10 cellular contexts compared by ENCODE assay signal in genomic region chr7:1040790-1041189, GRCh38. TPM values are rescaled to one million over a fixed set of nuclear protein-coding genes. Genes with fewer than 3 reads are reported as not detected.
DNase-seq lines count a peak whose midpoint lies in the region; ATAC-seq and TF ChIP-seq lines count a peak whose summit lies in the region.
"Had no signal": no experiment of that assay in that cellular context is flagged by ENCODE, and none has a peak within 500 bp of the region (broad histone marks: within the 10 kb centered on the region; RNA-seq: fewer than 3 reads in every experiment).

No MANE protein-coding gene starts in this region.

- DNase-seq in Right ventricle myocardium inferior (ENCODE audit: missing footprints) (peak; percentile 59), left ventricle myocardium inferior (no peak), SK-N-SH (peak; percentile 91), inferior parietal cortex (ENCODE audit: extremely low spot score) (peak; percentile 35), tibial nerve (ENCODE audit: low spot score in 2 of 2) (no peak), NOMO-1 treated with DMSO at 0.1 percent for 48 hours (lab: John Stamatoyannopoulos, UW; ENCODE audit: unreplicated experiment) (no peak)
- DNase-seq: activated naive CD4-positive, alpha-beta T cell treated with anti-CD3 and anti-CD28 coated beads, Interleukin-2, amount 10 ng/mL, durations not matched to agents 7 days and 5 days had no signal

- no peak for TF ChIP-seq RAD21 in SK-N-SH (IDR thresholded peaks at IDR 0.05; ENCODE audit: low read length)

- TF ChIP-seq CTCF in left ventricle myocardium inferior (IDR thresholded peaks at IDR 0.05; ENCODE audit: borderline replicate concordance) (no peak), SK-N-SH (IDR thresholded peaks at IDR 0.05) (no peak), tibial nerve (IDR thresholded peaks at IDR 0.05) (no peak)

- no peak overlapping the region for H3K9ac ChIP-seq in SK-N-SH

- TF ChIP-seq EP300 in SK-N-SH (IDR thresholded peaks at IDR 0.05; ENCODE audit: borderline replicate concordance in 1 of 2, low read depth in 1 of 2, low read length in 1 of 2): no peak; a peak in 1 of 4 replicates
- no peak for TF ChIP-seq EP300 in tibial nerve (IDR thresholded peaks at IDR 0.05)

- CTCF ChIA-PET in SK-N-SH (lab: Yijun Ruan, JAX): interaction anchor here (1.0 to 27.8 kb wide), 5 partner anchors 12 to 46 kb away, joined by 3 to 756 read pairs (median 8); no protein-coding TSS in a partner anchor

- H3K36me3 ChIP-seq in left ventricle myocardium inferior: no peaks in the 10 kb centered on the region
- peaks cover 0 to 2% of the 10 kb centered on the region in 2 experiments for H3K36me3 ChIP-seq in SK-N-SH (replicated peaks in 1 of 2; ENCODE audit: control insufficient read depth in 1 of 2, insufficient read depth in 2 of 2, low read length in 1 of 2)
- H3K36me3 ChIP-seq in tibial nerve: peaks cover 0 to 3% (median 0%) of the 10 kb centered on the region in 3 donors
- H3K36me3 ChIP-seq: left lung had no signal

- H3K4me3 ChIP-seq in left ventricle myocardium inferior (no peak overlapping the region), SK-N-SH (ENCODE audit: low read depth in 2 of 2, low read length in 1 of 2) (no peak overlapping the region), tibial nerve (no peak overlapping the region)
- H3K4me3 ChIP-seq: left lung had no signal

- H4K20me1 ChIP-seq in SK-N-SH (ENCODE audit: insufficient read depth): peaks cover 17% of the 10 kb centered on the region

- POLR2A ChIA-PET in SK-N-SH (lab: Yijun Ruan, JAX): interaction anchor here (0.6 to 1.5 kb wide), 3 partner anchors 11 to 820 kb away, joined by 3 to 6 read pairs (median 4); no protein-coding TSS in a partner anchor

- intact Hi-C loops in Right ventricle myocardium inferior (cut with DNase I): no loop called here
- intact Hi-C loops in left ventricle myocardium inferior (cut with micrococcal nuclease): no loop called here

- no peaks in the 10 kb centered on the region for H3K9me2 ChIP-seq in SK-N-SH

- 35% methylated on average over 16 of the region's 16 CpGs for WGBS in SK-N-SH (ENCODE audit: low lambda C conversion rate)
- 27 to 37% methylated on average over 16 of the region's 16 CpGs for WGBS in tibial nerve, 2 donors

- no peak for TF ChIP-seq POLR2A in tibial nerve (IDR thresholded peaks at IDR 0.05)

- H3K9me3 ChIP-seq in left ventricle myocardium inferior (replicated peaks) (no peaks in the 10 kb centered on the region), SK-N-SH (no peaks in the 10 kb centered on the region), tibial nerve (no peaks in the 10 kb centered on the region)
- H3K9me3 ChIP-seq: left lung had no signal

- H3K4me1 ChIP-seq in left ventricle myocardium inferior (peaks cover 45% of the 10 kb centered on the region), SK-N-SH (ENCODE audit: control insufficient read depth in 1 of 2, insufficient read depth in 2 of 2, low read depth in 1 of 2, low read length in 1 of 2) (peaks cover 16 to 48% of the 10 kb centered on the region in 2 experiments), tibial nerve (peaks cover 0 to 49% (median 25%) of the 10 kb centered on the region in 4 donors)

- no peak overlapping the region for H3K27ac ChIP-seq in left ventricle myocardium inferior (replicated peaks)
- H3K27ac ChIP-seq in SK-N-SH (ENCODE audit: low read depth in 2 of 2, low read length in 1 of 2): peak overlapping the region in 1 of 2 experiments; percentile 71; a peak in 2 of 4 replicates
- H3K27ac ChIP-seq in tibial nerve: peak overlapping the region in 3 of 4 donors; percentile 16 to 96 (median 46)
- H3K27ac ChIP-seq: left lung had no signal

- ATAC-seq in Right ventricle myocardium inferior: no peak
- ATAC-seq in HG03460 (IDR thresholded peaks at IDR 0.05; ENCODE audit: unreplicated experiment): no peak
- no peak for ATAC-seq in GM19455 (IDR thresholded peaks at IDR 0.05; ENCODE audit: unreplicated experiment)
- ATAC-seq: left lung had no signal

- no peaks in the 10 kb centered on the region; the same call in none of the 2 replicates for H3K79me2 ChIP-seq in SK-N-SH (ENCODE audit: insufficient read depth)

- H2AFZ ChIP-seq in SK-N-SH (ENCODE audit: low read depth): no peak overlapping the region

- peaks cover 21% of the 10 kb centered on the region for H3F3A ChIP-seq in SK-N-SH (replicated peaks; ENCODE audit: insufficient read depth)

- peak overlapping the region; percentile 53; the same call in 1 of the 2 replicates for H3K4me2 ChIP-seq in SK-N-SH

- H3K27me3 ChIP-seq in left ventricle myocardium inferior (ENCODE audit: low read depth) (no peaks in the 10 kb centered on the region), SK-N-SH (ENCODE audit: insufficient read depth) (no peaks in the 10 kb centered on the region), tibial nerve (no peaks in the 10 kb centered on the region)

TF ChIP-seq in SK-N-SH, 30 proteins besides CTCF, POLR2A, EP300 and RAD21:
- no peak for TF ChIP-seq USF2 (IDR thresholded peaks at IDR 0.05; ENCODE audit: borderline replicate concordance, low read depth, low read length)
- TF ChIP-seq MXI1 (IDR thresholded peaks at IDR 0.05; ENCODE audit: low read depth, low read length): peak; percentile 93
- peak; percentile 45; the same call in 1 of the 2 replicates for TF ChIP-seq RCOR1 (IDR thresholded peaks at IDR 0.05; ENCODE audit: low read length)
- peak; percentile 41 for TF ChIP-seq CHD2 (IDR thresholded peaks at IDR 0.05; ENCODE audit: low read length, partially characterized antibody)

RNA-seq across cellular contexts. Expression of gene GPR146, which starts 3.6 kb away (rescaled TPM):
- total RNA-seq in Right ventricle myocardium inferior (30.6 TPM), left ventricle myocardium inferior (29.8 TPM), tibial nerve (10 to 100 TPM; 27.8 to 91.8 (median 59.1) TPM)
- polyA plus RNA-seq in SK-N-SH (2012; rRNA removed): 1.4 and 2.0 TPM in 2 replicates
- 0.95 and 1.3 TPM in 2 replicates for polyA plus RNA-seq in SK-N-SH (2012; cell fraction: cytosol; rRNA removed)
- polyA plus RNA-seq in SK-N-SH (2012; cell fraction: nucleus; rRNA removed): 1.5 and 2.0 TPM in 2 replicates

RNA-seq across cellular contexts. Expression of gene GPER1, which starts 47.1 kb away (rescaled TPM):
- 3.6 TPM for total RNA-seq in Right ventricle myocardium inferior
- total RNA-seq in left ventricle myocardium inferior: 3.0 TPM
- polyA plus RNA-seq in SK-N-SH (2012; rRNA removed): 4.0 and 6.4 TPM in 2 replicates
- polyA plus RNA-seq in SK-N-SH (2012; cell fraction: cytosol; rRNA removed): 2.2 and 4.1 TPM in 2 replicates
- polyA plus RNA-seq in SK-N-SH (2012; cell fraction: nucleus; rRNA removed): 4.3 and 5.5 TPM in 2 replicates
- 10 to 100 TPM in 1 of 4 donors, 1 to 10 TPM in 3; 6.1 to 12.4 (median 8.7) TPM for total RNA-seq in tibial nerve

RNA-seq across cellular contexts. Expression of gene CYP2W1, which starts 57.8 kb away (rescaled TPM):
- total RNA-seq in Right ventricle myocardium inferior: not detected
- total RNA-seq in left ventricle myocardium inferior: not detected
- 0.06 and 0.10 TPM in 2 replicates for polyA plus RNA-seq in SK-N-SH (2012; rRNA removed)
- 0.03 TPM in 1 of 2 replicates, not detected in the other for polyA plus RNA-seq in SK-N-SH (2012; cell fraction: cytosol; rRNA removed)
- polyA plus RNA-seq in SK-N-SH (2012; cell fraction: nucleus; rRNA removed): 0.38 and 0.48 TPM in 2 replicates
- 10 to 100 TPM in 2 of 4 donors, 1 to 10 TPM in 2; 5.7 to 18.6 (median 12.1) TPM for total RNA-seq in tibial nerve
- total RNA-seq: left lung had no signal

Comparison
In these comparisons a context has a peak if more than half of its experiments do, and no peak if none do; other contexts are left out.
1. DNase-seq: peak in Right ventricle myocardium inferior (single experiment), SK-N-SH (single experiment) and inferior parietal cortex (single experiment); none in left ventricle myocardium inferior (single experiment), tibial nerve (0 of 2) and NOMO-1 treated with DMSO at 0.1 percent for 48 hours (single experiment).